In genomic region chrX:80879143-80879542, GRCh38 we compare ENCODE assay signal across 10 cellular contexts.
DNase-seq lines count a peak whose midpoint lies in the region; ATAC-seq and TF ChIP-seq lines count a peak whose summit lies in the region.
"Had no signal": no experiment of that assay in that cellular context is flagged by ENCODE, and none has a peak within 500 bp of the region (broad histone marks: within the 10 kb centered on the region; RNA-seq: fewer than 3 reads in every experiment).

No MANE protein-coding gene starts in this region.

- no peaks in the 10 kb centered on the region for H3F3A ChIP-seq in MM.1S (ENCODE audit: insufficient read depth, low read length)
- no peaks in the 10 kb centered on the region for H3F3A ChIP-seq in PC-3 (ENCODE audit: low read length, unreplicated experiment)

- no peaks in the 10 kb centered on the region for H3K27me3 ChIP-seq in MM.1S (replicated peaks; ENCODE audit: insufficient read depth, low read length)
- no peaks in the 10 kb centered on the region for H3K27me3 ChIP-seq in PC-3 (ENCODE audit: low read length)
- no peaks in the 10 kb centered on the region for H3K27me3 ChIP-seq in left lung

- H3K27ac ChIP-seq in MM.1S (ENCODE audit: low read length), result no peak overlapping the region
- H3K27ac ChIP-seq in PC-3 (ENCODE audit: low read length), result no peak overlapping the region
- no peak overlapping the region for H3K27ac ChIP-seq in left lung

- H3K9me3 ChIP-seq in MM.1S (replicated peaks; ENCODE audit: insufficient read depth, low read length) (no peaks in the 10 kb centered on the region), PC-3 (ENCODE audit: low read length) (no peaks in the 10 kb centered on the region), left lung (no peaks in the 10 kb centered on the region)

- H4K20me1 ChIP-seq in MM.1S (ENCODE audit: insufficient read depth, low read length) (no peaks in the 10 kb centered on the region), PC-3 (ENCODE audit: low read length) (no peaks in the 10 kb centered on the region)

- H3K9me2 ChIP-seq in MM.1S (replicated peaks; ENCODE audit: insufficient read depth, low read length), result no peaks in the 10 kb centered on the region
- H3K9me2 ChIP-seq in PC-3 (replicated peaks; ENCODE audit: low read length), result no peaks in the 10 kb centered on the region

- intact Hi-C loops in PC-3 (cut with micrococcal nuclease), result loop anchor here (5.0 kb wide), 2 partner anchors 293 to 498 kb away; no protein-coding TSS in a partner anchor
- intact Hi-C loops in sciatic nerve (cut with DNase I), result no loop called here
- intact Hi-C loops in left lung (cut with DNase I), result no loop called here

- no peak overlapping the region for H3K4me3 ChIP-seq in MM.1S (ENCODE audit: low read length)
- no peak overlapping the region for H3K4me3 ChIP-seq in PC-3 (ENCODE audit: low read length)
- no peak overlapping the region for H3K4me3 ChIP-seq in left lung

- TF ChIP-seq CTCF in MM.1S (IDR thresholded peaks at IDR 0.05; ENCODE audit: low read length) (no peak), PC-3 (conservative IDR thresholded peaks at IDR 0.05; ENCODE audit: low read depth, low read length) (no peak), left lung (IDR thresholded peaks at IDR 0.05) (no peak)

- H3K36me3 ChIP-seq in MM.1S (replicated peaks; ENCODE audit: insufficient read depth, low read length) (no peaks in the 10 kb centered on the region), PC-3 (ENCODE audit: low read depth, low read length) (no peaks in the 10 kb centered on the region), left lung (no peaks in the 10 kb centered on the region)

- POLR2A ChIA-PET in PC-3 (lab: Charles Lee; ENCODE audit: unreplicated experiment), result interaction anchor here (0.7 kb wide), 1 partner anchor 242 kb away, joined by 4 read pairs; no protein-coding TSS in a partner anchor

- CTCF ChIA-PET in PC-3 (lab: Charles Lee), result interaction anchor here (0.6 kb wide), 1 partner anchor 301 kb away, joined by 6 read pairs; no protein-coding TSS in a partner anchor

- H3K4me2 ChIP-seq in MM.1S (ENCODE audit: low read depth, low read length), result no peak overlapping the region
- no peak overlapping the region for H3K4me2 ChIP-seq in PC-3 (ENCODE audit: low read length)

- H3K4me1 ChIP-seq in MM.1S (ENCODE audit: low read length), result no peaks in the 10 kb centered on the region
- peaks cover 12% of the 10 kb centered on the region for H3K4me1 ChIP-seq in PC-3 (ENCODE audit: insufficient read depth, low read length)
- H3K4me1 ChIP-seq in left lung, result no peaks in the 10 kb centered on the region

- peak; percentile 64 for DNase-seq in DMS53 (lab: John Stamatoyannopoulos, UW)
- DNase-seq in MM.1S, result peak; percentile 38
- DNase-seq in PC-3, result peak; percentile 14
- DNase-seq in medulla oblongata (ENCODE audit: extremely low spot score), result peak; percentile 27
- DNase-seq in sciatic nerve (ENCODE audit: low spot score), result no peak
- DNase-seq in left lung, result no peak
- DNase-seq: activated CD4-positive, alpha-beta T cell treated with anti-CD3 and anti-CD28 coated beads, Interleukin-2, amount 50 U/mL, for 48 hours; CD8-positive, alpha-beta T cell; Kasumi-1 had no signal

- H3K79me2 ChIP-seq in MM.1S (ENCODE audit: low read length) (no peaks in the 10 kb centered on the region), PC-3 (ENCODE audit: low read length) (no peaks in the 10 kb centered on the region)

- ATAC-seq in PC-3, result no peak
- ATAC-seq in sciatic nerve, result no peak
- ATAC-seq in left lung, result no peak
- ATAC-seq in GM21619 (IDR thresholded peaks at IDR 0.05; ENCODE audit: unreplicated experiment), result no peak
- ATAC-seq: CD8-positive, alpha-beta T cell had no signal

- H2AFZ ChIP-seq in MM.1S (ENCODE audit: low read length) (no peak overlapping the region), PC-3 (ENCODE audit: low read length) (no peak overlapping the region)

- BruUV-seq in PC-3 (replicated peaks; lab: Mats Ljungman, UMichigan), result no TSS peak

- no peak overlapping the region for H3K9ac ChIP-seq in MM.1S (ENCODE audit: low read length)
- H3K9ac ChIP-seq in PC-3 (ENCODE audit: low read length), result no peak overlapping the region

Comparison
In these comparisons a context has a peak if more than half of its experiments do, and no peak if none do; other contexts are left out.
1. DNase-seq: peak in DMS53 (single experiment), MM.1S (single experiment), PC-3 (single experiment) and medulla oblongata (single experiment); none in sciatic nerve (single experiment) and left lung (0 of 2).